In genomic region chr3:14148041-14148985, GRCh38 we compare ENCODE assay signal across 12 cellular contexts. TPM values are rescaled to one million over a fixed set of nuclear protein-coding genes. Genes with fewer than 3 reads are reported as not detected.
A peak's percentile ranks its signal among the peaks of the same experiment; 100 is the strongest.
DNase-seq lines count a peak whose midpoint lies in the region; ATAC-seq, FAIRE-seq and TF ChIP-seq lines count a peak whose summit lies in the region.
"Had no signal": no experiment of that assay in that cellular context is flagged by ENCODE, and none has a peak within 500 bp of the region (broad histone marks: within the 10 kb centered on the region; RNA-seq: fewer than 3 reads in every experiment).

No MANE protein-coding gene starts in this region.

- H3K4me3 ChIP-seq in right atrium auricular region: no peak overlapping the region
- no peak overlapping the region for H3K4me3 ChIP-seq in vagina
- H3K4me3 ChIP-seq: suprapubic skin had no signal

- TF ChIP-seq CTCF in right atrium auricular region (IDR thresholded peaks at IDR 0.05) (no peak), vagina (IDR thresholded peaks at IDR 0.05) (no peak)

- no peaks in the 10 kb centered on the region for H3K27me3 ChIP-seq in right atrium auricular region
- no peaks in the 10 kb centered on the region for H3K27me3 ChIP-seq in vagina
- H3K27me3 ChIP-seq: suprapubic skin had no signal

- ATAC-seq in left ventricle myocardium superior: no peak
- ATAC-seq: activated naive CD8-positive, alpha-beta T cell treated with anti-CD3 and anti-CD28 coated beads, Interleukin-2, amount 50 U/mL, for 24 hours had no signal

- peak overlapping the region in 1 of 2 donors; percentile 26 for H3K27ac ChIP-seq in right atrium auricular region
- H3K27ac ChIP-seq in angular gyrus (ENCODE audit: low read depth, low read length): peak overlapping the region; percentile 75
- no peak overlapping the region for H3K27ac ChIP-seq in vagina
- H3K27ac ChIP-seq: suprapubic skin had no signal

- H3K9me3 ChIP-seq in right atrium auricular region (no peaks in the 10 kb centered on the region), vagina (no peaks in the 10 kb centered on the region)
- H3K9me3 ChIP-seq: suprapubic skin had no signal

- DNase-seq in right atrium auricular region (ENCODE audit: low spot score) (peak; percentile 58), left ventricle myocardium superior (no peak), islet precursor cell (peak; percentile 87), vagina (ENCODE audit: extremely low spot score in 2 of 2) (peak; percentile 83 to 87), NCI-H1436 (lab: John Stamatoyannopoulos, UW) (no peak), GM12891 (ENCODE audit: insufficient read length, low spot score) (no peak)
- no peak for DNase-seq in activated effector memory CD4-positive, alpha-beta T cell treated with anti-CD3 and anti-CD28 coated beads, Interleukin-2, amount 50 U/mL, for 16 hours
- DNase-seq: activated naive CD8-positive, alpha-beta T cell treated with anti-CD3 and anti-CD28 coated beads, Interleukin-2, amount 50 U/mL, for 24 hours; NK-92 treated with Interleukin-12 subunit alpha and Interleukin-12 subunit beta, amount 100 ng/mL, for 24 hours had no signal

- H3K4me1 ChIP-seq in right atrium auricular region: peaks cover 0 to 44% of the 10 kb centered on the region in 2 donors
- H3K4me1 ChIP-seq in vagina: peaks cover 33% of the 10 kb centered on the region

- H3K36me3 ChIP-seq in right atrium auricular region (peaks cover 49% of the 10 kb centered on the region), vagina (peaks cover 0 to 40% of the 10 kb centered on the region in 2 donors)

- TF ChIP-seq POLR2A in vagina (IDR thresholded peaks at IDR 0.05) (no peak), GM12891 (IDR thresholded peaks at IDR 0.05; ENCODE audit: low read depth, low read length) (no peak)

- FAIRE-seq in GM12891 (lab: Jason Lieb, UNC): no peak
- FAIRE-seq: frontal cortex had no signal

- intact Hi-C loops in left ventricle myocardium superior (cut with micrococcal nuclease) (no loop called here), vagina (cut with DNase I) (no loop called here)

TF ChIP-seq in GM12891, 5 proteins besides CTCF, POLR2A, EP300 and RAD21:
- TF ChIP-seq POU2F2 (IDR thresholded peaks at IDR 0.05; ENCODE audit: low read depth, low read length): no peak
- TF ChIP-seq POLR2AphosphoS5 (IDR thresholded peaks at IDR 0.05; ENCODE audit: low read depth, low read length): no peak
- no peak for TF ChIP-seq PAX5 (IDR thresholded peaks at IDR 0.05; ENCODE audit: insufficient read depth, low read length, severe bottlenecking)
- TF ChIP-seq SPI1 (IDR thresholded peaks at IDR 0.05; ENCODE audit: low read depth, low read length): no peak
- TF ChIP-seq TAF1 (IDR thresholded peaks at IDR 0.05; ENCODE audit: low read depth, low read length): no peak
TF ChIP-seq in GM12891: peak in this region for 0.

RNA-seq across cellular contexts. Expression of gene TMEM43, which starts 23.5 kb away (rescaled TPM):
- total RNA-seq in right atrium auricular region (100 to 1,000 TPM in 1 of 2 donors, 10 to 100 TPM in 1; 91.8 to 142 TPM), left ventricle myocardium superior (29.5 TPM), vagina (118 TPM)
- 13.1 TPM for polyA plus RNA-seq in GM12891 (2012; ENCODE audit: low read depth, missing spikeins)

RNA-seq across cellular contexts. Expression of gene CHCHD4, which starts 23.6 kb away (rescaled TPM):
- total RNA-seq in right atrium auricular region (10 to 100 TPM; 24.3 to 32.3 TPM), left ventricle myocardium superior (36.8 TPM), vagina (10.6 TPM)
- 11.4 TPM for polyA plus RNA-seq in GM12891 (2012; ENCODE audit: low read depth, missing spikeins)

RNA-seq across cellular contexts. Expression of gene XPC, which starts 30.1 kb away (rescaled TPM):
- total RNA-seq in right atrium auricular region (10 to 100 TPM; 15.7 to 18.3 TPM), left ventricle myocardium superior (7.9 TPM), vagina (33.6 TPM)
- polyA plus RNA-seq in GM12891 (2012; ENCODE audit: low read depth, missing spikeins): 23.6 TPM

RNA-seq across cellular contexts. Expression of gene LSM3, which starts 30.3 kb away (rescaled TPM):
- total RNA-seq in right atrium auricular region: 10 to 100 TPM; 15.0 to 15.4 TPM
- 15.7 TPM for total RNA-seq in left ventricle myocardium superior
- 6.4 TPM for total RNA-seq in vagina
- polyA plus RNA-seq in GM12891 (2012; ENCODE audit: low read depth, missing spikeins): 21.3 TPM

Comparison
In these comparisons a context has a peak if more than half of its experiments do, and no peak if none do; other contexts are left out.
1. DNase-seq: peak in right atrium auricular region (single experiment), islet precursor cell (single experiment) and vagina (2 of 2); none in left ventricle myocardium superior (single experiment), activated effector memory CD4-positive, alpha-beta T cell treated with anti-CD3 and anti-CD28 coated beads, Interleukin-2, amount 50 U/mL, for 16 hours (single experiment), NCI-H1436 (single experiment) and GM12891 (single experiment).